ENCODE assay signal across 9 cellular contexts in the genomic region with DNA sequence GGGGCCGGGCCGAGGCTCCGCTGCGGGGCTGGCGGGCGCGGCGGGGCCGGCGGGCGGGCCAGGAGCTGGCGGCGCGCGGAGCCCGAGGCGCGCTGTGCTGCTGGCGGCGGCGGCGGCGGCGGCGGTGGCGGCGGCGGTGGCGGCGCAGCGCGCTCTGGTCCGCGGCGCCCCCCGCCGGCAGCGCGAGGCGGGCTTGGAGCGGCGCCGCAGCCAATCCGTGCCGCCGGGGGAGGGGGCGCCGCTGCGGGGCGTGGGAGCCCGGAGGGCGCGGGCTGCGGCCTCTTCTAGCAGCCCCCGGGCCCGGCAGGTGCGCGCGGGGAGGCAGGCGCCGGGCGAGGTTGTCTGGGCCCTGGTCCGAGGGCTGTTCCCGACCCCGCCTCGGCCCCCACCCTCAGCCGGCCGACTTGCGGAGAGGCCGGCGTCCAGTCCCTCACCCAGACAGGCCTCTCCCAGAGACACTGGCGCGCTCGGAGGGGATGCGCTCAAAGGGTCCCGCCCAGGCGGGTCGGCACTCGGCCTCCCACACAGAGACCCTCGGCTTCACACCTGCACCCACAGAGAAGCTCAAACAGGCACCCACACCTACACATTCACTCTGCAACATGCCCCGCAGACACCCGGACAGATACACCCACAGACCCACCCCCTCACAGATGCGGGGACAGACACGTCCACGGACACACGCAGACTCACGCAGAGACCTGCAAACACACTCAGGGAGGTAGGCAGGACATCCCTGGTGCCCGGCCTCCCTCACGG. TPM values are rescaled to one million over a fixed set of nuclear protein-coding genes. Genes with fewer than 3 reads are reported as not detected.
DNase-seq lines count a peak whose midpoint lies in the region; ATAC-seq, FAIRE-seq and TF ChIP-seq lines count a peak whose summit lies in the region.
"Had no signal": no experiment of that assay in that cellular context is flagged by ENCODE, and none has a peak within 500 bp of the region (broad histone marks: within the 10 kb centered on the region; RNA-seq: fewer than 3 reads in every experiment).

A gene (minus strand): TSS at position 156 of the 759 bp plus-strand sequence. CDS start 275 bp downstream, outside the sequence.

- no peaks in the 10 kb centered on the region for H3F3A ChIP-seq in smooth muscle cell (ENCODE audit: low read depth)

- H3K27ac ChIP-seq in foreskin keratinocyte = no peak within 1 kb of the TSS
- no peak within 1 kb of the TSS for H3K27ac ChIP-seq in smooth muscle cell (ENCODE audit: low read depth)

- no peak within 1 kb of the TSS for H2AFZ ChIP-seq in smooth muscle cell (ENCODE audit: low read depth)

- H3K4me3 ChIP-seq in smooth muscle cell = peak within 1 kb of the TSS; percentile 37
- H3K4me3 ChIP-seq: lung had no signal

- H3K4me1 ChIP-seq in foreskin keratinocyte = no peaks in the 10 kb centered on the region
- H3K4me1 ChIP-seq in smooth muscle cell (ENCODE audit: low read depth) = no peaks in the 10 kb centered on the region

- no peaks in the 10 kb centered on the region for H3K9me3 ChIP-seq in smooth muscle cell (replicated peaks; ENCODE audit: low read depth)

- no peaks in the 10 kb centered on the region for H3K79me2 ChIP-seq in smooth muscle cell (ENCODE audit: low read depth)

- H3K36me3 ChIP-seq in smooth muscle cell (ENCODE audit: low read depth) = no peaks in the 10 kb centered on the region

- TF ChIP-seq CTCF in foreskin keratinocyte (conservative IDR thresholded peaks at IDR 0.05) (no peak), smooth muscle cell (IDR thresholded peaks at IDR 0.05; ENCODE audit: borderline replicate concordance, insufficient read depth, poor library complexity, severe bottlenecking) (no peak)

- no peak within 1 kb of the TSS for H3K9ac ChIP-seq in smooth muscle cell (ENCODE audit: low read depth)

- no peaks in the 10 kb centered on the region for H4K20me1 ChIP-seq in smooth muscle cell (ENCODE audit: low read depth)

- 24% methylated on average over 26 of the region's 89 CpGs for WGBS in smooth muscle cell (ENCODE audit: low lambda C conversion rate)

- TF ChIP-seq POLR2A in GM12892 (IDR thresholded peaks at IDR 0.05; ENCODE audit: low read depth, low read length) = no peak

- ATAC-seq in foreskin keratinocyte = peak; percentile 45

- FAIRE-seq in GM12892 (lab: Jason Lieb, UNC) = no peak

- H3K27me3 ChIP-seq in foreskin keratinocyte = peaks cover 76% of the 10 kb centered on the region
- peaks cover 71% of the 10 kb centered on the region for H3K27me3 ChIP-seq in smooth muscle cell (ENCODE audit: low read depth)

- DNase-seq in DMS153 treated with DMSO at 0.1 percent for 48 hours (lab: John Stamatoyannopoulos, UW; ENCODE audit: unreplicated experiment) = peak; percentile 2
- no peak for DNase-seq in DMS153 (lab: John Stamatoyannopoulos, UW)
- DNase-seq in NCI-H69 (lab: John Stamatoyannopoulos, UW) = peak; percentile 75
- no peak for DNase-seq in foreskin keratinocyte
- DNase-seq in smooth muscle cell (lab: John Stamatoyannopoulos, UW; ENCODE audit: unreplicated experiment) = no peak
- DNase-seq in GM12892 (ENCODE audit: insufficient read length) = no peak
- no peak for DNase-seq in NK-92 treated with Interleukin-12 subunit alpha and Interleukin-12 subunit beta, amount 100 ng/mL, for 24 hours (lab: John Stamatoyannopoulos, UW)
- no peak for DNase-seq in T-helper 9 cell

- peak within 1 kb of the TSS; percentile 74 for H3K4me2 ChIP-seq in smooth muscle cell

RNA-seq across cellular contexts. Expression of the gene that starts here (rescaled TPM):
- not detected in 2 replicates for total RNA-seq in foreskin keratinocyte
- polyA plus RNA-seq in foreskin keratinocyte = not detected in 2 replicates
- total RNA-seq in smooth muscle cell = not detected in 2 replicates
- polyA plus RNA-seq in smooth muscle cell = not detected in 2 replicates
- not detected for polyA plus RNA-seq in GM12892 (2012; ENCODE audit: missing spikeins)

Comparison
In these comparisons a context has a peak if more than half of its experiments do, and no peak if none do; other contexts are left out.
1. DNase-seq: peak in DMS153 treated with DMSO at 0.1 percent for 48 hours (single experiment) and NCI-H69 (single experiment); none in DMS153 (single experiment), foreskin keratinocyte (0 of 2), smooth muscle cell (single experiment), GM12892 (single experiment), NK-92 treated with Interleukin-12 subunit alpha and Interleukin-12 subunit beta, amount 100 ng/mL, for 24 hours (single experiment) and T-helper 9 cell (single experiment).
2. Peak in ATAC-seq in foreskin keratinocyte; RNA of the gene not detected or under 1 TPM.